8 cellular contexts compared by ENCODE assay signal in genomic region chr2:46499392-46499785, GRCh38. TPM values are rescaled to one million over a fixed set of nuclear protein-coding genes. Genes with fewer than 3 reads are reported as not detected.
A peak's percentile ranks its signal among the peaks of the same experiment; 100 is the strongest.
DNase-seq lines count a peak whose midpoint lies in the region; ATAC-seq and TF ChIP-seq lines count a peak whose summit lies in the region.

No MANE protein-coding gene starts in this region.

- ATAC-seq in GM19324 (IDR thresholded peaks at IDR 0.05; ENCODE audit: low FRiP score, unreplicated experiment) (no peak), HG02623 (IDR thresholded peaks at IDR 0.05; ENCODE audit: unreplicated experiment) (no peak)

- H3K4me1 Mint-ChIP-seq in activated T-helper 1 cell treated with anti-CD3 and anti-CD28 coated beads, Interleukin-12 subunit alpha, Interleukin-12 subunit beta, Interleukin-2, Interleukin-4 antibody, amounts not matched to agents 30 ng/mL and 10 ng/mL and 1 ng/mL, durations not matched to agents 14 hours and 24 hours and 36 hours (ENCODE audit: low read depth): peaks cover 18% of the 10 kb centered on the region

- H3K27me3 Mint-ChIP-seq in activated T-helper 1 cell treated with anti-CD3 and anti-CD28 coated beads, Interleukin-12 subunit alpha, Interleukin-12 subunit beta, Interleukin-2, Interleukin-4 antibody, amounts not matched to agents 30 ng/mL and 10 ng/mL and 1 ng/mL, durations not matched to agents 14 hours and 24 hours and 36 hours (ENCODE audit: insufficient read depth): peaks cover 27% of the 10 kb centered on the region

- H3K4me3 Mint-ChIP-seq in activated T-helper 1 cell treated with anti-CD3 and anti-CD28 coated beads, Interleukin-12 subunit alpha, Interleukin-12 subunit beta, Interleukin-2, Interleukin-4 antibody, amounts not matched to agents 30 ng/mL and 10 ng/mL and 1 ng/mL, durations not matched to agents 14 hours and 24 hours and 36 hours: peak overlapping the region; percentile 84

- H3K4me3 ChIP-seq in HAP-1 (peak overlapping the region; percentile 41), hepatocyte (peak overlapping the region; percentile 38), skin epidermis (peak overlapping the region; percentile 30 to 55 (median 41))

- H3K9me3 ChIP-seq in HAP-1 (no peaks in the 10 kb centered on the region), hepatocyte (ENCODE audit: low read depth) (no peaks in the 10 kb centered on the region)

- peaks cover 3% of the 10 kb centered on the region; the same call in 1 of the 2 replicates for H3K4me1 ChIP-seq in HAP-1
- peaks cover 4% of the 10 kb centered on the region for H3K4me1 ChIP-seq in hepatocyte (ENCODE audit: insufficient read depth)

- no peak for DNase-seq in HAP-1 (ENCODE audit: low spot score in 2 of 2)
- no peak for DNase-seq in activated T-helper 1 cell treated with anti-CD3 and anti-CD28 coated beads, Interleukin-12 subunit alpha, Interleukin-12 subunit beta, Interleukin-2, Interleukin-4 antibody, amounts not matched to agents 30 ng/mL and 10 ng/mL and 1 ng/mL, durations not matched to agents 14 hours and 24 hours and 36 hours (ENCODE audit: low spot score)
- no peak for DNase-seq in hepatocyte (ENCODE audit: low spot score)
- DNase-seq in activated effector memory CD4-positive, alpha-beta T cell treated with anti-CD3 and anti-CD28 coated beads, Interleukin-2, amount 50 U/mL, for 16 hours: no peak
- DNase-seq in HUDEP-2 (lab: John Stamatoyannopoulos, UW; ENCODE audit: unreplicated experiment in 76 of 76): no peak

- 10% methylated on average over 6 of the region's 7 CpGs for WGBS in hepatocyte (ENCODE audit: low lambda C conversion rate, missing lambda C conversion rate)

- H3K9me3 Mint-ChIP-seq in activated T-helper 1 cell treated with anti-CD3 and anti-CD28 coated beads, Interleukin-12 subunit alpha, Interleukin-12 subunit beta, Interleukin-2, Interleukin-4 antibody, amounts not matched to agents 30 ng/mL and 10 ng/mL and 1 ng/mL, durations not matched to agents 14 hours and 24 hours and 36 hours: no peaks in the 10 kb centered on the region

- peak overlapping the region; percentile 81 for H3K27ac ChIP-seq in hepatocyte
- H3K27ac ChIP-seq in skin epidermis: peak overlapping the region in 16 of 21 experiments; percentile 4 to 83 (median 51)

- in situ Hi-C loops in HAP-1 (cut with MboI; ENCODE audit: low sequenced_read_pairs): no loop called here

- H3K36me3 Mint-ChIP-seq in activated T-helper 1 cell treated with anti-CD3 and anti-CD28 coated beads, Interleukin-12 subunit alpha, Interleukin-12 subunit beta, Interleukin-2, Interleukin-4 antibody, amounts not matched to agents 30 ng/mL and 10 ng/mL and 1 ng/mL, durations not matched to agents 14 hours and 24 hours and 36 hours (ENCODE audit: low read depth): no peaks in the 10 kb centered on the region

- H3K79me2 ChIP-seq in hepatocyte: no peaks in the 10 kb centered on the region

- peak overlapping the region; percentile 90 for H3K4me2 ChIP-seq in hepatocyte

- H3K27me3 ChIP-seq in HAP-1 (ENCODE audit: low read depth) (no peaks in the 10 kb centered on the region), hepatocyte (peaks cover 16% of the 10 kb centered on the region)

- H3K36me3 ChIP-seq in HAP-1 (replicated peaks) (no peaks in the 10 kb centered on the region), hepatocyte (replicated peaks; ENCODE audit: insufficient read depth, low read depth) (no peaks in the 10 kb centered on the region)

- intact Hi-C loops in activated T-helper 1 cell treated with anti-CD3 and anti-CD28 coated beads, Interleukin-12 subunit alpha, Interleukin-12 subunit beta, Interleukin-2, Interleukin-4 antibody, amounts not matched to agents 30 ng/mL and 10 ng/mL and 1 ng/mL, durations not matched to agents 14 hours and 24 hours and 36 hours (cut with micrococcal nuclease): no loop called here

- H3K9me2 ChIP-seq in hepatocyte (replicated peaks; ENCODE audit: insufficient read depth): no peaks in the 10 kb centered on the region

- no peaks in the 10 kb centered on the region for H4K20me1 ChIP-seq in hepatocyte (ENCODE audit: insufficient read depth, poor library complexity, severe bottlenecking)

- no peak for TF ChIP-seq CTCF in hepatocyte (IDR thresholded peaks at IDR 0.05; ENCODE audit: poor library complexity)

- peak overlapping the region; percentile 9 for H3K27ac Mint-ChIP-seq in activated T-helper 1 cell treated with anti-CD3 and anti-CD28 coated beads, Interleukin-12 subunit alpha, Interleukin-12 subunit beta, Interleukin-2, Interleukin-4 antibody, amounts not matched to agents 30 ng/mL and 10 ng/mL and 1 ng/mL, durations not matched to agents 14 hours and 24 hours and 36 hours

- H2AFZ ChIP-seq in hepatocyte: peak overlapping the region; percentile 72

RNA-seq across cellular contexts. Expression of gene TMEM247, which starts 20.0 kb away (rescaled TPM):
- total RNA-seq in activated T-helper 1 cell treated with anti-CD3 and anti-CD28 coated beads, Interleukin-12 subunit alpha, Interleukin-12 subunit beta, Interleukin-2, Interleukin-4 antibody, amounts not matched to agents 30 ng/mL and 10 ng/mL and 1 ng/mL, durations not matched to agents 14 hours and 24 hours and 36 hours: not detected in 2 replicates
- not detected in 2 replicates for total RNA-seq in hepatocyte
- polyA plus RNA-seq in hepatocyte: not detected in 2 replicates

RNA-seq across cellular contexts. Expression of gene RHOQ, which starts 42.9 kb away (rescaled TPM):
- 8.9 and 9.7 TPM in 2 replicates for total RNA-seq in activated T-helper 1 cell treated with anti-CD3 and anti-CD28 coated beads, Interleukin-12 subunit alpha, Interleukin-12 subunit beta, Interleukin-2, Interleukin-4 antibody, amounts not matched to agents 30 ng/mL and 10 ng/mL and 1 ng/mL, durations not matched to agents 14 hours and 24 hours and 36 hours
- 69.9 and 75.2 TPM in 2 replicates for total RNA-seq in hepatocyte
- polyA plus RNA-seq in hepatocyte: 46.7 and 52.0 TPM in 2 replicates

RNA-seq across cellular contexts. Expression of gene ATP6V1E2, which starts 43.0 kb away (rescaled TPM):
- total RNA-seq in activated T-helper 1 cell treated with anti-CD3 and anti-CD28 coated beads, Interleukin-12 subunit alpha, Interleukin-12 subunit beta, Interleukin-2, Interleukin-4 antibody, amounts not matched to agents 30 ng/mL and 10 ng/mL and 1 ng/mL, durations not matched to agents 14 hours and 24 hours and 36 hours: 5.2 and 6.5 TPM in 2 replicates
- 3.7 and 4.4 TPM in 2 replicates for total RNA-seq in hepatocyte
- 4.7 and 6.7 TPM in 2 replicates for polyA plus RNA-seq in hepatocyte
